8 cellular contexts compared by ENCODE assay signal in genomic region chr14:24135834-24136683, GRCh38. TPM values are rescaled to one million over a fixed set of nuclear protein-coding genes. Genes with fewer than 3 reads are reported as not detected.
DNase-seq lines count a peak whose midpoint lies in the region; ATAC-seq and TF ChIP-seq lines count a peak whose summit lies in the region.

Gene PSME1 (plus strand): TSS chr14:24136194. CDS start chr14:24136263, 69 bp downstream.

- DNase-seq in NCI-H748 (lab: John Stamatoyannopoulos, UW; ENCODE audit: unreplicated experiment) (peak; percentile 93), dermis blood vessel endothelial cell (peak; percentile 92), right lobe of liver (peak; percentile 97 to 98 (median 98))
- DNase-seq in activated CD4-positive, alpha-beta T cell treated with anti-CD3 and anti-CD28 coated beads, Interleukin-2, amount 50 U/mL, for 4 hours = peak; percentile 93 to 94
- DNase-seq in stimulated activated CD4-positive, alpha-beta T cell treated with anti-CD3 and anti-CD28 coated beads, Interleukin-4, amount 100 ng/mL, for 4 hours = peak; percentile 91 to 95

- peaks cover 0 to 49% (median 34%) of the 10 kb centered on the region in 11 experiments; a peak in 17 of 22 replicates for H4K20me1 ChIP-seq in BLaER1 treated with 17β-estradiol and CSF1 and Interleukin-3, amounts not matched to agents 10 nM and 100 nM

- H3K9ac ChIP-seq in BLaER1 treated with 17β-estradiol and CSF1 and Interleukin-3, amounts not matched to agents 10 nM and 100 nM = peak within 1 kb of the TSS; percentile 93 to 98 (median 96)

- peaks cover 25 to 32% (median 27%) of the 10 kb centered on the region in 11 experiments for H3K36me3 ChIP-seq in BLaER1 treated with 17β-estradiol and CSF1 and Interleukin-3, amounts not matched to agents 10 nM and 100 nM
- peaks cover 0 to 21% (median 4%) of the 10 kb centered on the region in 4 donors for H3K36me3 ChIP-seq in right lobe of liver

- H3K4me1 ChIP-seq in BLaER1 treated with 17β-estradiol and CSF1 and Interleukin-3, amounts not matched to agents 10 nM and 100 nM = peaks cover 43 to 52% (median 46%) of the 10 kb centered on the region in 10 experiments
- H3K4me1 ChIP-seq in right lobe of liver = peaks cover 0 to 52% (median 13%) of the 10 kb centered on the region in 4 donors

- intact Hi-C loops in right lobe of liver (cut with DNase I) = no loop called here

- H3K4me3 ChIP-seq in BLaER1 treated with 17β-estradiol and CSF1 and Interleukin-3, amounts not matched to agents 10 nM and 100 nM = peak within 1 kb of the TSS; percentile 83 to 100 (median 96)
- H3K4me3 ChIP-seq in right lobe of liver = peak within 1 kb of the TSS; percentile 95 to 99 (median 98)

- peak within 1 kb of the TSS; percentile 82 to 96 (median 92) for H3K27ac ChIP-seq in BLaER1 treated with 17β-estradiol and CSF1 and Interleukin-3, amounts not matched to agents 10 nM and 100 nM
- peak within 1 kb of the TSS; percentile 87 to 98 (median 94) for H3K27ac ChIP-seq in right lobe of liver

- WGBS in right lobe of liver (ENCODE audit: insufficient coverage, low coverage, low lambda C conversion rate, missing lambda C conversion rate) = 0% methylated on average over 11 of the region's 75 CpGs

- peak in 1 of 4 donors; percentile 12 for TF ChIP-seq CTCF in right lobe of liver (IDR thresholded peaks at IDR 0.05)

- peak; percentile 34 for TF ChIP-seq POLR2A in right lobe of liver (IDR thresholded peaks at IDR 0.05)

- H3K27me3 ChIP-seq in BLaER1 treated with 17β-estradiol and CSF1 and Interleukin-3, amounts not matched to agents 10 nM and 100 nM = no peaks in the 10 kb centered on the region
- no peaks in the 10 kb centered on the region for H3K27me3 ChIP-seq in right lobe of liver

- H3K4me2 ChIP-seq in BLaER1 treated with 17β-estradiol and CSF1 and Interleukin-3, amounts not matched to agents 10 nM and 100 nM = peak within 1 kb of the TSS; percentile 85 to 99 (median 97)

- H3K9me3 ChIP-seq in BLaER1 treated with 17β-estradiol and CSF1 and Interleukin-3, amounts not matched to agents 10 nM and 100 nM (replicated peaks in 1 of 11) = no peaks in the 10 kb centered on the region
- H3K9me3 ChIP-seq in right lobe of liver = no peaks in the 10 kb centered on the region

- ATAC-seq in GM19351 (IDR thresholded peaks at IDR 0.05; ENCODE audit: unreplicated experiment) (peak; percentile 81), HG03520 (IDR thresholded peaks at IDR 0.05; ENCODE audit: unreplicated experiment) (peak; percentile 84), right lobe of liver (peak; percentile 90 to 97 (median 94))

RNA-seq across cellular contexts. Expression of gene PSME1, which starts in this region (rescaled TPM):
- 167 TPM in 2 replicates for total RNA-seq in dermis blood vessel endothelial cell
- total RNA-seq in right lobe of liver = 100 to 1,000 TPM in 4 of 6 experiments, 10 to 100 TPM in 2; 81.7 to 119 (median 107) TPM

Comparison
In these comparisons a context has a peak if more than half of its experiments do, and no peak if none do; other contexts are left out.
1. Peak in every context shown above with its lines: DNase-seq, ATAC-seq, H3K4me3 ChIP-seq and H3K27ac ChIP-seq.